ENCODE assay signal across 29 cellular contexts in the genomic region with DNA sequence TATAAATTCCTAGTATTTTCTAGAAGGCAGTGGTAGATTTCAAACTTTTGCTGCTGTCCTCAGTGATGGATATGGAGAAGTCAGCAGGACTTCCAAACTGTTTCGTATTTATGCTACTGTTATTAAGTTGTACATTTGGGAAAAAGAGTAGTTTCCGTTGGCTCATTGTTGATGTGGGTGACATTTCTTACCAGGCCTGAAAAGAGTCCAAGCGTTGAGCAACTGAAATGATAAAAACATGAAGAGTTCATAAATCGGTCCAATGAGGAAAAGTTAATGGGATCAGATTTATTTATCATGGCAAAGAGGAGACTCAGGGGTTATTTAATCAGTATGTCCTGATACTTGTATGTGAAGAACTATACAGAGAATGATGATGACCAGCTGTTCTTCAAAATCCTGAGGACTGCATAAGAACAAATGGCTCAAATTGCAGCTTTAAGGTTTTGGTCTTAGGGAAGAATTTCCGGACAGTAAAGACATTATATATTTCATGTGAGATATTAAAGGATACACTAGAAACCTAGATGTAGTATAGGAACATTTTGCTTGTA. TPM values are rescaled to one million over a fixed set of nuclear protein-coding genes. Genes with fewer than 3 reads are reported as not detected.
DNase-seq lines count a peak whose midpoint lies in the region; FAIRE-seq and TF ChIP-seq lines count a peak whose summit lies in the region.
"Had no signal": no experiment of that assay in that cellular context is flagged by ENCODE, and none has a peak within 500 bp of the region (broad histone marks: within the 10 kb centered on the region; RNA-seq: fewer than 3 reads in every experiment).

No MANE protein-coding gene starts in this region.

- no peaks in the 10 kb centered on the region for H3K27me3 ChIP-seq in neutrophil
- H3K27me3 ChIP-seq: MG63, transverse colon had no signal

- no peaks in the 10 kb centered on the region for H3K27me3 Mint-ChIP-seq in brain
- H3K27me3 Mint-ChIP-seq: activated B cell treated with CpG ODN at 0.5 μM for 24 hours; activated CD4-positive, alpha-beta T cell treated with anti-CD3 and anti-CD28 coated beads, Interleukin-2, amount 10 ng/mL, durations not matched to agents 7 days and 5 days; activated CD8-positive, alpha-beta memory T cell treated with anti-CD3 and anti-CD28 coated beads, Interleukin-2, amount 10 ng/mL, durations not matched to agents 7 days and 5 days had no signal

- peaks cover 6% of the 10 kb centered on the region for H3K36me3 Mint-ChIP-seq in brain
- H3K36me3 Mint-ChIP-seq: natural killer cell had no signal

- peak overlapping the region in 4 of 5 experiments; percentile 14 to 97 (median 38) for H3K27ac Mint-ChIP-seq in brain
- H3K27ac Mint-ChIP-seq: activated B cell treated with CpG ODN at 0.5 μM for 24 hours; activated CD4-positive, alpha-beta T cell treated with anti-CD3 and anti-CD28 coated beads, Interleukin-2, amount 10 ng/mL, durations not matched to agents 7 days and 5 days; activated CD8-positive, alpha-beta memory T cell treated with anti-CD3 and anti-CD28 coated beads, Interleukin-2, amount 10 ng/mL, durations not matched to agents 7 days and 5 days had no signal

- H3K27ac ChIP-seq in neutrophil (peak overlapping the region; percentile 85), caudate nucleus (ENCODE audit: low read depth, low read length) (no peak overlapping the region)
- H3K27ac ChIP-seq: lower lobe of right lung had no signal

- peak overlapping the region in 2 of 5 experiments; percentile 9 to 39 for H3K4me3 Mint-ChIP-seq in brain
- H3K4me3 Mint-ChIP-seq: activated B cell treated with CpG ODN at 0.5 μM for 24 hours, natural killer cell had no signal

- peaks cover 0 to 2% (median 2%) of the 10 kb centered on the region in 5 experiments for H3K9me3 Mint-ChIP-seq in brain
- H3K9me3 Mint-ChIP-seq: activated B cell treated with CpG ODN at 0.5 μM for 24 hours; activated CD4-positive, alpha-beta T cell treated with anti-CD3 and anti-CD28 coated beads, Interleukin-2, amount 10 ng/mL, durations not matched to agents 7 days and 5 days; natural killer cell had no signal

- peak; percentile 5 for FAIRE-seq in GM12891 (lab: Jason Lieb, UNC)
- peak; percentile 57 for FAIRE-seq in H54 (lab: Jason Lieb, UNC)
- FAIRE-seq: astrocyte, frontal cortex, HTR-8/SVneo, K562 had no signal

- peaks cover 36 to 47% of the 10 kb centered on the region in 2 experiments for H3K4me1 ChIP-seq in neutrophil (ENCODE audit: control insufficient read depth in 1 of 2, insufficient read depth in 1 of 2, low read depth in 1 of 2, low read length in 1 of 2)
- H3K4me1 ChIP-seq: Caco-2, lower lobe of right lung had no signal

- H3K36me3 ChIP-seq in neutrophil: no peaks in the 10 kb centered on the region
- H3K36me3 ChIP-seq: lower lobe of right lung, transverse colon had no signal

- H3K9me3 ChIP-seq in neutrophil: no peaks in the 10 kb centered on the region
- H3K9me3 ChIP-seq: Caco-2, lower lobe of right lung, MG63, transverse colon had no signal

- DNase-seq in GM12891 (ENCODE audit: insufficient read length, low spot score): no peak
- DNase-seq in H54 (ENCODE audit: insufficient read length, low spot score): no peak
- no peak for DNase-seq in NCI-H2107 treated with DMSO at 0.1 percent for 48 hours (lab: John Stamatoyannopoulos, UW; ENCODE audit: unreplicated experiment)
- DNase-seq in caudate nucleus (lab: John Stamatoyannopoulos, UW): no peak
- DNase-seq in SHP77 (lab: John Stamatoyannopoulos, UW): no peak
- DNase-seq: activated B cell treated with CpG ODN at 0.5 μM for 24 hours; activated CD4-positive, alpha-beta T cell treated with anti-CD3 and anti-CD28 coated beads, Interleukin-2, amount 10 ng/mL, durations not matched to agents 7 days and 5 days; activated CD8-positive, alpha-beta memory T cell treated with anti-CD3 and anti-CD28 coated beads, Interleukin-2, amount 10 ng/mL, durations not matched to agents 7 days and 5 days; activated T-cell treated with anti-CD3 and anti-CD28 coated beads, Interleukin-2, amount 50 U/mL, for 48 hours; Caco-2; GOT3; kidney glomerular epithelial cell; lower lobe of right lung; MG63; natural killer cell; NCI-H1105; NCI-H187 treated with DMSO at 0.1 percent for 48 hours; NCI-H510A treated with DMSO at 0.1 percent for 48 hours; NK-92 treated with Interleukin-12 subunit alpha and Interleukin-12 subunit beta, amount 100 ng/mL, for 24 hours; SHP77 treated with DMSO at 0.1 percent for 48 hours; stimulated activated CD4-positive, alpha-beta T cell treated with anti-CD3 and anti-CD28 coated beads, Interleukin-4, amount 100 ng/mL, for 1 hour; T-helper 1 cell; transverse colon had no signal

- H3K4me3 ChIP-seq in neutrophil (ENCODE audit: low read depth in 1 of 2, low read length in 1 of 2): no peak overlapping the region
- H3K4me3 ChIP-seq: K562, lower lobe of right lung, MG63, transverse colon had no signal

- TF ChIP-seq POLR2A in GM12891 (IDR thresholded peaks at IDR 0.05; ENCODE audit: low read depth, low read length): no peak
- no peak for TF ChIP-seq POLR2A in H54 (IDR thresholded peaks at IDR 0.05; ENCODE audit: low read depth, low read length)

- TF ChIP-seq CTCF in brain (conservative IDR thresholded peaks at IDR 0.05): no peak
- TF ChIP-seq CTCF in neutrophil (IDR thresholded peaks at IDR 0.05): no peak

- H3K4me1 Mint-ChIP-seq in brain: peaks cover 49% of the 10 kb centered on the region

TF ChIP-seq in GM12891, 5 proteins besides CTCF, POLR2A, EP300 and RAD21:
- TF ChIP-seq POLR2AphosphoS5 (IDR thresholded peaks at IDR 0.05; ENCODE audit: low read depth, low read length): no peak
- TF ChIP-seq PAX5 (IDR thresholded peaks at IDR 0.05; ENCODE audit: insufficient read depth, low read length, severe bottlenecking): no peak
- TF ChIP-seq POU2F2 (IDR thresholded peaks at IDR 0.05; ENCODE audit: low read depth, low read length): no peak
- no peak for TF ChIP-seq SPI1 (IDR thresholded peaks at IDR 0.05; ENCODE audit: low read depth, low read length)
- no peak for TF ChIP-seq TAF1 (IDR thresholded peaks at IDR 0.05; ENCODE audit: low read depth, low read length)
TF ChIP-seq in GM12891: peak in this region for 0.

RNA-seq across cellular contexts. Expression of a gene that starts 7.7 kb away (rescaled TPM):
- 39.9 TPM for polyA plus RNA-seq in GM12891 (2012; ENCODE audit: low read depth, missing spikeins)
- 13.8 TPM for polyA plus RNA-seq in brain (ENCODE audit: insufficient read depth, low read depth, low replicate concordance)
